8 cellular contexts compared by ENCODE assay signal in genomic region chr11:3341298-3341697, GRCh38. TPM values are rescaled to one million over a fixed set of nuclear protein-coding genes. Genes with fewer than 3 reads are reported as not detected.
DNase-seq lines count a peak whose midpoint lies in the region; ATAC-seq and TF ChIP-seq lines count a peak whose summit lies in the region.

No MANE protein-coding gene starts in this region.

- H3K9me2 ChIP-seq in neural cell (ENCODE audit: insufficient read depth, low read length), result no peaks in the 10 kb centered on the region

- no peaks in the 10 kb centered on the region for H4K20me1 ChIP-seq in neural cell (ENCODE audit: insufficient read depth)

- DNase-seq in GM04504 (ENCODE audit: low read depth) (peak; percentile 1), NB4 (ENCODE audit: low read depth) (peak; percentile 71), superior temporal gyrus (ENCODE audit: extremely low spot score) (peak; percentile 53), HPDE6-E6E7 (ENCODE audit: extremely low spot score) (no peak)
- peak; percentile 78 to 81 for DNase-seq in activated CD4-positive, alpha-beta T cell treated with anti-CD3 and anti-CD28 coated beads, Interleukin-2, amount 50 U/mL, for 48 hours
- DNase-seq in effector memory CD4-positive, alpha-beta T cell, result peak; percentile 11 to 42 (median 20)

- H3K4me1 ChIP-seq in effector memory CD4-positive, alpha-beta T cell (ENCODE audit: control insufficient read depth, insufficient read depth, low read length, poor library complexity, severe bottlenecking), result no peaks in the 10 kb centered on the region

- H3K9me3 ChIP-seq in effector memory CD4-positive, alpha-beta T cell (ENCODE audit: control insufficient read depth, low read length), result no peaks in the 10 kb centered on the region
- H3K9me3 ChIP-seq in neural cell (ENCODE audit: low read length), result no peaks in the 10 kb centered on the region

- H3F3A ChIP-seq in neural cell (ENCODE audit: insufficient read depth, low read length, poor library complexity, severe bottlenecking), result no peaks in the 10 kb centered on the region

- no peaks in the 10 kb centered on the region for H3K27me3 ChIP-seq in effector memory CD4-positive, alpha-beta T cell (replicated peaks; ENCODE audit: control insufficient read depth, insufficient read depth, low read length, poor library complexity, severe bottlenecking)
- H3K27me3 ChIP-seq in neural cell (ENCODE audit: insufficient read depth, low read depth, low read length), result no peaks in the 10 kb centered on the region

- H3K9ac ChIP-seq in neural cell (ENCODE audit: low read length), result no peak overlapping the region

- TF ChIP-seq POLR2A in NB4 (IDR thresholded peaks at IDR 0.05; ENCODE audit: extremely low read depth, insufficient read length), result no peak

- H3K27ac ChIP-seq in effector memory CD4-positive, alpha-beta T cell (ENCODE audit: insufficient read depth, low read length, poor library complexity, severe bottlenecking), result no peak overlapping the region
- no peak overlapping the region for H3K27ac ChIP-seq in neural cell (ENCODE audit: low read length)

- TF ChIP-seq RAD21 in neural cell (conservative IDR thresholded peaks at IDR 0.05), result peak; percentile 17

- no peak overlapping the region for H2AFZ ChIP-seq in neural cell (ENCODE audit: low read depth, low read length)

- H3K4me3 ChIP-seq in NB4 (ENCODE audit: low read depth, low read length) (no peak overlapping the region), neural cell (ENCODE audit: low read length) (no peak overlapping the region)
- H3K4me3 ChIP-seq in effector memory CD4-positive, alpha-beta T cell (ENCODE audit: insufficient read depth, low read depth, low read length, poor library complexity, severe bottlenecking), result no peak overlapping the region

- no peak for TF ChIP-seq EP300 in neural cell (conservative IDR thresholded peaks at IDR 0.05; ENCODE audit: poor library complexity, severe bottlenecking)

- H3K79me2 ChIP-seq in neural cell (replicated peaks; ENCODE audit: insufficient read depth, low read length), result no peaks in the 10 kb centered on the region

- no peaks in the 10 kb centered on the region for H3K36me3 ChIP-seq in effector memory CD4-positive, alpha-beta T cell (ENCODE audit: control insufficient read depth, insufficient read depth, low read length)
- H3K36me3 ChIP-seq in neural cell (ENCODE audit: insufficient read depth, low read length), result no peaks in the 10 kb centered on the region

- no peak overlapping the region for H3K4me2 ChIP-seq in neural cell (ENCODE audit: low read length)

- no peak for ATAC-seq in GM18909 (IDR thresholded peaks at IDR 0.05; ENCODE audit: poor library complexity, unreplicated experiment)

- TF ChIP-seq CTCF in NB4 (IDR thresholded peaks at IDR 0.05; ENCODE audit: low read depth, low read length) (peak; percentile 93), neural cell (IDR thresholded peaks at IDR 0.05; ENCODE audit: poor library complexity, severe bottlenecking) (peak; percentile 36)

TF ChIP-seq in neural cell, 6 proteins besides CTCF, POLR2A, EP300 and RAD21:
- TF ChIP-seq POLR2AphosphoS5 (IDR thresholded peaks at IDR 0.05), result no peak
- TF ChIP-seq TAF1 (IDR thresholded peaks at IDR 0.05; ENCODE audit: low read depth), result no peak
- TF ChIP-seq SMC3 (conservative IDR thresholded peaks at IDR 0.05; ENCODE audit: poor library complexity), result no peak
- TF ChIP-seq REST (IDR thresholded peaks at IDR 0.05; ENCODE audit: borderline replicate concordance), result no peak

RNA-seq across cellular contexts. Expression of gene ZNF195, which starts 37.6 kb away (rescaled TPM):
- polyA plus RNA-seq in neural cell, result 89.0 and 101 TPM in 2 replicates
- 129 and 143 TPM in 2 replicates for polyA minus RNA-seq in neural cell
